15 cellular contexts compared by ENCODE assay signal in the genomic region with DNA sequence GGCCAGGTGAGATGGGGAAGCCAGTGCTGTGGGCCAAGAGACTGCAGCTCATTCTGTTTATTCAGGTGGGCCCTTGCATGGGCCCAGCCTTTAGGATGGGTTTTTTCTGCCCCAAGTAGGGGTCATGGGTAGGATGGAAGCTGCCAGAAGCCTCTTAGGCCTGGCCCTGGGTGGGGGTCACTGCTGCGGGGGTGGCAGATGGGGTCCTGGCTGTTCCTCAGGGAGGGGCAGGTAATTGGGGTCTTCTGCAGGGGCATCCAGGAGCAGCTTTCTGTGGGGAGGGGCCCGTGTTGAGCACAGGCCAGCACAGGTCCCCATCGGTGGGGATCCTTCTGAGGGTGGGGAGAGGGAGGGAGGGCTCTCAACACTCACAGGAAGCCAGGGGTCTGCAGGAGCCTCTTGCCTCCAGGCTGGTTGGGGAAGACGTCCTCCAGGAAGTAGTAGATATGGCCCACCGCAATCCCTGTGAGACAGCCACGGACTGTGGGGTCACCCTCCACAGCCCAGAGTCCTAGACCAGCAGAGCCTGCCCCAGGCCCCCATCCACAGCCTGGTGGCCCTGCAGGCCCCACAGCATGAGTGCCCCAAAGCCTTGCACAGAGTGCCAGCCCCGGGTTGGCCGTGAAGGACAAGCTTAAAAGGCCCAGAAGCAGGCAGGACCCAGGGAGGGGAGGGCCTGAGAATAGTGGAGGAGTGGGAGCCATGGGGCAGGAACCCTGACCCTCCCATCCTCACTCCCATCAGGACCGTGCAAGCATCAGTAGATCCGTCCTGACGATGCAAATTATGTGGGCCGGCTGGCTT. TPM values are rescaled to one million over a fixed set of nuclear protein-coding genes. Genes with fewer than 3 reads are reported as not detected.
A peak's percentile ranks its signal among the peaks of the same experiment; 100 is the strongest.
DNase-seq lines count a peak whose midpoint lies in the region; ATAC-seq, FAIRE-seq and TF ChIP-seq lines count a peak whose summit lies in the region.
"Had no signal": no experiment of that assay in that cellular context is flagged by ENCODE, and none has a peak within 500 bp of the region (broad histone marks: within the 10 kb centered on the region; RNA-seq: fewer than 3 reads in every experiment).

No MANE protein-coding gene starts in this region.

- ATAC-seq in naive thymus-derived CD8-positive, alpha-beta T cell: no peak
- no peak for ATAC-seq in HG02759 (IDR thresholded peaks at IDR 0.05; ENCODE audit: unreplicated experiment)
- ATAC-seq: foreskin keratinocyte had no signal

- H3K4me1 ChIP-seq in BLaER1 (peaks cover 58% of the 10 kb centered on the region), ascending aorta (peaks cover 26 to 32% of the 10 kb centered on the region in 2 donors)
- H3K4me1 ChIP-seq: foreskin keratinocyte had no signal

- H3K9me3 Mint-ChIP-seq in naive thymus-derived CD8-positive, alpha-beta T cell: no peaks in the 10 kb centered on the region

- H3K4me3 Mint-ChIP-seq in naive thymus-derived CD8-positive, alpha-beta T cell: peak overlapping the region; percentile 22 to 97 (median 42)

- peaks cover 57% of the 10 kb centered on the region for H3K36me3 ChIP-seq in BLaER1
- H3K36me3 ChIP-seq in ascending aorta: peaks cover 6 to 13% of the 10 kb centered on the region in 2 donors

- H3K27ac ChIP-seq in BLaER1: peak overlapping the region; percentile 76
- H3K27ac ChIP-seq in ascending aorta: peak overlapping the region; percentile 36 to 52
- H3K27ac ChIP-seq: foreskin keratinocyte had no signal

- TF ChIP-seq CTCF in ascending aorta (IDR thresholded peaks at IDR 0.05): no peak

- POLR2A ChIA-PET in naive thymus-derived CD8-positive, alpha-beta T cell (lab: Charles Lee): interaction anchor here (1.2 kb wide), 1 partner anchor 9 kb away, joined by 3 read pairs; no protein-coding TSS in a partner anchor

- H3K27me3 ChIP-seq in BLaER1: no peaks in the 10 kb centered on the region
- H3K27me3 ChIP-seq in ascending aorta: no peaks in the 10 kb centered on the region

- H3K4me3 ChIP-seq in BLaER1 (peak overlapping the region; percentile 66; the same call in 1 of the 2 replicates), ascending aorta (no peak overlapping the region)

- H3K36me3 Mint-ChIP-seq in naive thymus-derived CD8-positive, alpha-beta T cell: peaks cover 0 to 13% (median 0%) of the 10 kb centered on the region in 3 donors

- peak overlapping the region; percentile 97 for H3K4me2 ChIP-seq in BLaER1

- peak overlapping the region in 3 of 10 donors; percentile 42 to 62 (median 55) for H3K27ac Mint-ChIP-seq in naive thymus-derived CD8-positive, alpha-beta T cell

- TF ChIP-seq POLR2A in GM12891 (IDR thresholded peaks at IDR 0.05; ENCODE audit: low read depth, low read length): no peak

- intact Hi-C loops in ascending aorta (cut with DNase I): loop anchor here (5.0 kb wide), 1 partner anchor 120 kb away; no protein-coding TSS in a partner anchor

- peaks cover 16 to 35% (median 21%) of the 10 kb centered on the region in 4 donors for H3K4me1 Mint-ChIP-seq in naive thymus-derived CD8-positive, alpha-beta T cell

- peaks cover 0 to 2% (median 0%) of the 10 kb centered on the region in 5 donors for H3K27me3 Mint-ChIP-seq in naive thymus-derived CD8-positive, alpha-beta T cell

- H3K9me3 ChIP-seq in BLaER1 (no peaks in the 10 kb centered on the region), ascending aorta (no peaks in the 10 kb centered on the region)

- DNase-seq in GM12891 (ENCODE audit: insufficient read length, low spot score) (no peak), ascending aorta (ENCODE audit: low spot score in 2 of 2) (peak in 1 of 2 donors; percentile 5), NCI-H1930 (lab: John Stamatoyannopoulos, UW) (no peak), activated gamma-delta T cell (lab: John Stamatoyannopoulos, UW) (no peak), kidney glomerular epithelial cell (lab: John Stamatoyannopoulos, UW) (no peak)
- DNase-seq in naive thymus-derived CD8-positive, alpha-beta T cell: peak in 1 of 10 donors; percentile 49
- DNase-seq: activated CD4-positive, CD25-positive, alpha-beta regulatory T cell; activated gamma-delta T cell treated with Interleukin-2 at 50 U/mL for 16 hours; dermis blood vessel endothelial cell; foreskin keratinocyte; NCI-H1417 treated with DMSO at 0.1 percent for 48 hours; NCI-H510A had no signal

- peaks cover 60% of the 10 kb centered on the region for H4K20me1 ChIP-seq in BLaER1

- FAIRE-seq in GM12891 (lab: Jason Lieb, UNC): peak; percentile 84

- peak overlapping the region; percentile 78 for H3K9ac ChIP-seq in BLaER1

TF ChIP-seq in GM12891, 5 proteins besides CTCF, POLR2A, EP300 and RAD21:
- TF ChIP-seq POU2F2 (IDR thresholded peaks at IDR 0.05; ENCODE audit: low read depth, low read length) (no peak), PAX5 (IDR thresholded peaks at IDR 0.05; ENCODE audit: insufficient read depth, low read length, severe bottlenecking) (no peak), TAF1 (IDR thresholded peaks at IDR 0.05; ENCODE audit: low read depth, low read length) (no peak), SPI1 (IDR thresholded peaks at IDR 0.05; ENCODE audit: low read depth, low read length) (no peak), POLR2AphosphoS5 (IDR thresholded peaks at IDR 0.05; ENCODE audit: low read depth, low read length) (no peak)

RNA-seq across cellular contexts. Expression of gene DERL3, which starts 1.9 kb away (rescaled TPM):
- 9.4 TPM for polyA plus RNA-seq in GM12891 (2012; ENCODE audit: low read depth, missing spikeins)
- 7.5 TPM for total RNA-seq in ascending aorta
- 1 to 10 TPM; 1.7 to 2.0 TPM for total RNA-seq in naive thymus-derived CD8-positive, alpha-beta T cell
- not detected for polyA plus RNA-seq in naive thymus-derived CD8-positive, alpha-beta T cell
- total RNA-seq: HT1080 had no signal

RNA-seq across cellular contexts. Expression of gene SLC2A11, which starts 20.8 kb away (rescaled TPM):
- 9.1 TPM for polyA plus RNA-seq in GM12891 (2012; ENCODE audit: low read depth, missing spikeins)
- total RNA-seq in ascending aorta: not detected
- 10 to 100 TPM; 22.7 to 23.6 TPM for total RNA-seq in naive thymus-derived CD8-positive, alpha-beta T cell
- 1 to 10 TPM; 3.6 to 8.5 (median 6.3) TPM for polyA plus RNA-seq in naive thymus-derived CD8-positive, alpha-beta T cell

RNA-seq across cellular contexts. Expression of gene SMARCB1, which starts 50.1 kb away (rescaled TPM):
- polyA plus RNA-seq in GM12891 (2012; ENCODE audit: low read depth, missing spikeins): 105 TPM
- 22.1 TPM for total RNA-seq in ascending aorta
- 10 to 100 TPM; 52.9 to 55.5 TPM for total RNA-seq in naive thymus-derived CD8-positive, alpha-beta T cell
- polyA plus RNA-seq in naive thymus-derived CD8-positive, alpha-beta T cell: 10 to 100 TPM; 33.3 to 45.0 (median 35.0) TPM

RNA-seq across cellular contexts. Expression of gene MIF, which starts 57.3 kb away (rescaled TPM):
- polyA plus RNA-seq in GM12891 (2012; ENCODE audit: low read depth, missing spikeins): 1,503 TPM
- 527 TPM for total RNA-seq in ascending aorta
- total RNA-seq in naive thymus-derived CD8-positive, alpha-beta T cell: 100 to 1,000 TPM; 206 to 208 TPM
- 1,000 to 10,000 TPM; 1,088 to 1,264 (median 1,247) TPM for polyA plus RNA-seq in naive thymus-derived CD8-positive, alpha-beta T cell

Comparison
In these comparisons a context has a peak if more than half of its experiments do, and no peak if none do; other contexts are left out.
1. RNA of gene SLC2A11, which starts 20.8 kb away (total RNA-seq): 22.7 to 23.6 TPM in naive thymus-derived CD8-positive, alpha-beta T cell; not detected in ascending aorta (single experiment); every median in the first group is over 10 times any median in the second.